ENCODE assay signal across 8 cellular contexts in genomic region chr2:37323770-37324535, GRCh38. TPM values are rescaled to one million over a fixed set of nuclear protein-coding genes. Genes with fewer than 3 reads are reported as not detected.
DNase-seq lines count a peak whose midpoint lies in the region; ATAC-seq, FAIRE-seq and TF ChIP-seq lines count a peak whose summit lies in the region.

No MANE protein-coding gene starts in this region.

- peak; percentile 19 for ATAC-seq in HG02973 (IDR thresholded peaks at IDR 0.05; ENCODE audit: unreplicated experiment)

- TF ChIP-seq CTCF in cardiac muscle cell (IDR thresholded peaks at IDR 0.05; ENCODE audit: low read depth, low read length) (no peak), parathyroid adenoma (IDR thresholded peaks at IDR 0.05) (no peak), D721Med (IDR thresholded peaks at IDR 0.05; ENCODE audit: insufficient read depth, missing control alignments) (no peak)

- H3K4me2 ChIP-seq in parathyroid adenoma (ENCODE audit: low read length): peak overlapping the region; percentile 65

- H2AFZ ChIP-seq in parathyroid adenoma: peak overlapping the region; percentile 80

- no peaks in the 10 kb centered on the region for H3K79me2 ChIP-seq in parathyroid adenoma

- DNase-seq in SKM-1 treated with dmso at 0.1 percent for 144 hours (lab: John Stamatoyannopoulos, UW; ENCODE audit: unreplicated experiment) (peak; percentile 14), SKM-1 (lab: John Stamatoyannopoulos, UW; ENCODE audit: unreplicated experiment) (no peak), cardiac muscle cell (ENCODE audit: low read depth in 1 of 2, low spot score in 1 of 2) (peak; percentile 40 to 57), D721Med (ENCODE audit: insufficient read length, low spot score) (no peak)
- peak; percentile 31 for DNase-seq in activated naive CD4-positive, alpha-beta T cell treated with Interleukin-2 at 50 U/mL for 16 hours

- H3K9ac ChIP-seq in parathyroid adenoma: peak overlapping the region; percentile 9

- H3K36me3 ChIP-seq in cardiac muscle cell (no peaks in the 10 kb centered on the region), parathyroid adenoma (ENCODE audit: control insufficient read depth, insufficient read depth, low read length) (no peaks in the 10 kb centered on the region)

- H3K27ac ChIP-seq in cardiac muscle cell (peak overlapping the region; percentile 90), parathyroid adenoma (peak overlapping the region; percentile 21)

- H3K4me3 ChIP-seq in cardiac muscle cell (peak overlapping the region; percentile 87), parathyroid adenoma (ENCODE audit: low read depth, low read length) (peak overlapping the region; percentile 68)

- H3K27me3 ChIP-seq in cardiac muscle cell: no peaks in the 10 kb centered on the region
- no peaks in the 10 kb centered on the region for H3K27me3 ChIP-seq in parathyroid adenoma (ENCODE audit: control insufficient read depth, insufficient read depth, low read length)

- FAIRE-seq in D721Med (lab: Jason Lieb, UNC): no peak

- H3K4me1 ChIP-seq in cardiac muscle cell (ENCODE audit: low read depth) (peaks cover 32% of the 10 kb centered on the region), parathyroid adenoma (peaks cover 8% of the 10 kb centered on the region)

- H3K9me3 ChIP-seq in cardiac muscle cell (ENCODE audit: low read depth): no peaks in the 10 kb centered on the region
- H3K9me3 ChIP-seq in parathyroid adenoma (ENCODE audit: control insufficient read depth, low read length): no peaks in the 10 kb centered on the region

TF ChIP-seq in PFSK-1, 5 proteins besides CTCF, POLR2A, EP300 and RAD21:
- TF ChIP-seq FOXP2 (optimal IDR thresholded peaks at IDR 0.05; ENCODE audit: borderline replicate concordance, extremely low read depth, extremely low read length, insufficient read depth): no peak
- TF ChIP-seq TAF1 (IDR thresholded peaks at IDR 0.05; ENCODE audit: borderline replicate concordance, insufficient read depth, low read length): 0 out of 2 replicates have a peak, but pooled peaks have one; percentile 16

RNA-seq across cellular contexts. Expression of gene PRKD3, which starts 0.7 kb away (rescaled TPM):
- polyA plus RNA-seq in PFSK-1 (2012; ENCODE audit: insufficient read length, low read depth): 22.1 TPM
- 11.1 and 20.2 TPM in 2 replicates for total RNA-seq in cardiac muscle cell
- 13.2 and 16.0 TPM in 2 replicates for polyA plus RNA-seq in cardiac muscle cell

RNA-seq across cellular contexts. Expression of gene QPCT, which starts 20.5 kb away (rescaled TPM):
- not detected for polyA plus RNA-seq in PFSK-1 (2012; ENCODE audit: insufficient read length, low read depth)
- total RNA-seq in cardiac muscle cell: 0.33 TPM in 1 of 2 replicates, not detected in the other
- polyA plus RNA-seq in cardiac muscle cell: not detected in 2 replicates

Comparison
In these comparisons a context has a peak if more than half of its experiments do, and no peak if none do; other contexts are left out.
1. DNase-seq: peak in SKM-1 treated with dmso at 0.1 percent for 144 hours (single experiment), activated naive CD4-positive, alpha-beta T cell treated with Interleukin-2 at 50 U/mL for 16 hours (single experiment) and cardiac muscle cell (2 of 2); none in SKM-1 (single experiment) and D721Med (single experiment).